1 cellular context compared by ENCODE assay signal in genomic region chr17:49763735-49764558, GRCh38.
A peak's percentile ranks its signal among the peaks of the same experiment; 100 is the strongest.
TF ChIP-seq lines count a peak whose summit lies in the region.

TSS of gene FAM117A (minus strand) at chr17:49764131. CDS start at chr17:49764087, 44 bp downstream.

TF ChIP-seq in GM12878, 131 proteins besides CTCF, POLR2A, EP300 and RAD21 (continued from another document and continues in another):
- no peak for TF ChIP-seq ZBTB33 (IDR thresholded peaks at IDR 0.05)
- no peak for TF ChIP-seq BRCA1 (IDR thresholded peaks at IDR 0.05; ENCODE audit: low read depth, low read length)
- no peak for TF ChIP-seq NR2F1 (conservative IDR thresholded peaks at IDR 0.05)
- TF ChIP-seq MAX (IDR thresholded peaks at IDR 0.05; ENCODE audit: low read depth, low read length): peak; percentile 83
- TF ChIP-seq BCL3 (IDR thresholded peaks at IDR 0.05; ENCODE audit: borderline replicate concordance, insufficient read depth, low read depth, low read length, poor library complexity, severe bottlenecking): peak; percentile 19
- 0 out of 2 replicates have a peak, but pooled peaks have one; percentile 32 for TF ChIP-seq YY1 (IDR thresholded peaks at IDR 0.05; ENCODE audit: low read depth, low read length)
- no peak for TF ChIP-seq PAX5 (IDR thresholded peaks at IDR 0.05; ENCODE audit: borderline replicate concordance, low read depth, low read length)
- TF ChIP-seq CBX3 (IDR thresholded peaks at IDR 0.05; ENCODE audit: borderline replicate concordance, low read depth): no peak
- no peak for TF ChIP-seq TCF7 (IDR thresholded peaks at IDR 0.05; ENCODE audit: borderline replicate concordance)
- no peak for TF ChIP-seq SPI1 (IDR thresholded peaks at IDR 0.05; ENCODE audit: borderline replicate concordance, insufficient read depth, low read depth, low read length)
- no peak for TF ChIP-seq RB1 (IDR thresholded peaks at IDR 0.05; ENCODE audit: borderline replicate concordance)
- no peak for TF ChIP-seq IKZF2 (IDR thresholded peaks at IDR 0.05)
- TF ChIP-seq TCF12 (IDR thresholded peaks at IDR 0.05; ENCODE audit: low read depth, low read length): no peak
- TF ChIP-seq IRF3 (IDR thresholded peaks at IDR 0.05): peak; percentile 81
- no peak for TF ChIP-seq HSF1 (IDR thresholded peaks at IDR 0.05; ENCODE audit: low read depth, low read length)
- peak; percentile 81 for TF ChIP-seq CEBPZ (IDR thresholded peaks at IDR 0.05; ENCODE audit: low read depth, low read length)
- no peak for TF ChIP-seq BCL11A (IDR thresholded peaks at IDR 0.05; ENCODE audit: low read depth, low read length)
- TF ChIP-seq SP1 (IDR thresholded peaks at IDR 0.05; ENCODE audit: low read depth, low read length): peak; percentile 97
- no peak for TF ChIP-seq GABPA (IDR thresholded peaks at IDR 0.05; ENCODE audit: low read depth)
- TF ChIP-seq DPF2 (IDR thresholded peaks at IDR 0.05): peak; percentile 55
- TF ChIP-seq SMARCA5 (IDR thresholded peaks at IDR 0.05): no peak
- TF ChIP-seq HDAC6 (IDR thresholded peaks at IDR 0.05; ENCODE audit: unreplicated experiment): no peak
- no peak for TF ChIP-seq PML (IDR thresholded peaks at IDR 0.05; ENCODE audit: low read length)
- no peak for TF ChIP-seq HCFC1 (IDR thresholded peaks at IDR 0.05; ENCODE audit: low read length)
- no peak for TF ChIP-seq NR2C1 (IDR thresholded peaks at IDR 0.05)
- no peak for TF ChIP-seq KAT2A (conservative IDR thresholded peaks at IDR 0.05; ENCODE audit: control insufficient read depth, low read depth, low read length)
- TF ChIP-seq POU2F2 (IDR thresholded peaks at IDR 0.05; ENCODE audit: borderline replicate concordance, low read depth, low read length): peak; percentile 92; the same call in 2 of the 3 replicates
- peak; percentile 82 for TF ChIP-seq ATF7 (IDR thresholded peaks at IDR 0.05; ENCODE audit: low read depth)
- no peak for TF ChIP-seq HDAC2 (IDR thresholded peaks at IDR 0.05)
- no peak for TF ChIP-seq SKIL (IDR thresholded peaks at IDR 0.05; ENCODE audit: low read depth, poor library complexity, severe bottlenecking)
- TF ChIP-seq IRF4 (IDR thresholded peaks at IDR 0.05; ENCODE audit: low read depth, low read length): no peak
- no peak for TF ChIP-seq CHD4 (IDR thresholded peaks at IDR 0.05)
- no peak for TF ChIP-seq CBX5 (IDR thresholded peaks at IDR 0.05; ENCODE audit: low read depth)
- no peak for TF ChIP-seq RCOR1 (conservative IDR thresholded peaks at IDR 0.05; ENCODE audit: low read depth, low read length)
- peak; percentile 89 for TF ChIP-seq CREB1 (IDR thresholded peaks at IDR 0.05; ENCODE audit: low read depth)
- no peak for TF ChIP-seq E2F4 (IDR thresholded peaks at IDR 0.05; ENCODE audit: low read depth, low read length)
- TF ChIP-seq EED (IDR thresholded peaks at IDR 0.05; ENCODE audit: low read depth): no peak
- TF ChIP-seq EZH2 (IDR thresholded peaks at IDR 0.05; ENCODE audit: borderline replicate concordance, control insufficient read depth, low read depth, low read length): no peak
- no peak for TF ChIP-seq JUNB (IDR thresholded peaks at IDR 0.05)
- TF ChIP-seq KDM1A (IDR thresholded peaks at IDR 0.05; ENCODE audit: borderline replicate concordance): no peak
- peak; percentile 20; the same call in 1 of the 2 replicates for TF ChIP-seq TBL1XR1 (IDR thresholded peaks at IDR 0.05; ENCODE audit: low read depth, low read length)
- TF ChIP-seq YBX1 (IDR thresholded peaks at IDR 0.05): no peak
- TF ChIP-seq CHD2 (IDR thresholded peaks at IDR 0.05; ENCODE audit: borderline replicate concordance, low read depth, low read length): peak; percentile 93
- no peak for TF ChIP-seq ZNF687 (IDR thresholded peaks at IDR 0.05)
- no peak for TF ChIP-seq TARDBP (IDR thresholded peaks at IDR 0.05; ENCODE audit: borderline replicate concordance)
- no peak for TF ChIP-seq CEBPB (IDR thresholded peaks at IDR 0.05; ENCODE audit: borderline replicate concordance in 1 of 2, low read depth in 2 of 2, low read length in 2 of 2)
- TF ChIP-seq NFYA (IDR thresholded peaks at IDR 0.05; ENCODE audit: borderline replicate concordance, low read depth, low read length): peak; percentile 80
- TF ChIP-seq BHLHE40 (IDR thresholded peaks at IDR 0.05; ENCODE audit: borderline replicate concordance in 1 of 2, low read depth in 2 of 2, low read length in 1 of 2): peak; percentile 71 to 92
- TF ChIP-seq USF1 (IDR thresholded peaks at IDR 0.05; ENCODE audit: borderline replicate concordance, extremely low read length, insufficient read depth, low read depth, low read length): peak; percentile 85
- TF ChIP-seq NFIC (IDR thresholded peaks at IDR 0.05; ENCODE audit: low read depth, low read length): no peak
